Comparison of ENCODE assay signal across 16 cellular contexts in the genomic region with DNA sequence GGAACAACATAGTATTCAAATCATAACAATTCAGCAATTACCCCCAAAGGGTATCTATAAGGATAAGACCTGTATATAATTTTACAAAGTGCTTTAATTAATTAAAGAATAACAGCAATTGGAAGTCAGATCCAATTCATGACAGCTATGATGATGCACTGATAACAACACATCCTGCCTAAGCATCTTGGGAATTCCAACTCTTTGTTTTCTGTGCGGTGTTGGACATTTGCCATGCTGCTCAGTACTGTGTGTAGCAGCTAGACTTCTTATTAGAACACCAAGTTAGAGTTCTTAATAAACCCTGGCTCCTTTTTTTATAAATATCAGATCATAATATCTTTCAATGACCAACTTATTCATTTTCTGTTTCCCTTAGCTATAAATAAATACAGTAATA.
DNase-seq lines count a peak whose midpoint lies in the region; ATAC-seq and TF ChIP-seq lines count a peak whose summit lies in the region.
"Had no signal": no experiment of that assay in that cellular context is flagged by ENCODE, and none has a peak within 500 bp of the region (broad histone marks: within the 10 kb centered on the region; RNA-seq: fewer than 3 reads in every experiment).

No MANE protein-coding gene starts in this region.

- H3K9me3 ChIP-seq in thyroid gland (no peaks in the 10 kb centered on the region), SJCRH30 (replicated peaks) (no peaks in the 10 kb centered on the region)

- H3K36me3 ChIP-seq in thyroid gland (no peaks in the 10 kb centered on the region), SJCRH30 (no peaks in the 10 kb centered on the region)

- no peak for TF ChIP-seq CTCF in cardiac fibroblast (IDR thresholded peaks at IDR 0.05; ENCODE audit: low read depth, low read length)
- TF ChIP-seq CTCF in thyroid gland (IDR thresholded peaks at IDR 0.05): no peak
- no peak for TF ChIP-seq CTCF in GM13977 (IDR thresholded peaks at IDR 0.05; ENCODE audit: extremely low read depth, insufficient read depth, missing control alignments)

- H3K27me3 ChIP-seq in thyroid gland (no peaks in the 10 kb centered on the region), SJCRH30 (no peaks in the 10 kb centered on the region; the same call in 1 of the 2 replicates)

- H3K4me1 ChIP-seq in thyroid gland: peaks cover 0 to 8% of the 10 kb centered on the region in 2 donors
- peaks cover 10% of the 10 kb centered on the region for H3K4me1 ChIP-seq in SJCRH30

- in situ Hi-C loops in GM13977 (cut with MboI; ENCODE audit: low pct_unique_long_range_greater_than_20kb, low sequenced_read_pairs, unreplicated experiment): no loop called here

- H3K27ac ChIP-seq in thyroid gland: no peak overlapping the region
- H3K27ac ChIP-seq in SJCRH30: no peak overlapping the region
- H3K27ac ChIP-seq: KMS-11 had no signal

- DNase-seq in left ventricle myocardium superior (no peak), cardiac septum (ENCODE audit: low spot score) (no peak), cardiac fibroblast (ENCODE audit: low read depth in 2 of 2) (peak; percentile 66 to 73), hepatic stellate cell (ENCODE audit: low spot score) (peak; percentile 9), thyroid gland (peak; percentile 8 to 14), SJCRH30 (no peak), GM13977 (ENCODE audit: low spot score) (no peak)
- DNase-seq: activated CD4-positive, CD25-positive, alpha-beta regulatory T cell treated with anti-CD3 and anti-CD28 coated beads, Interleukin-2, amount 50 U/mL, for 72 hours; activated CD8-positive, alpha-beta memory T cell treated with anti-CD3 and anti-CD28 coated beads, Interleukin-2, amount 10 ng/mL, durations not matched to agents 7 days and 5 days; hippocampal formation; left cardiac atrium; posterior cingulate gyrus; Right ventricle myocardium superior; stimulated activated CD4-positive, alpha-beta T cell treated with anti-CD3 and anti-CD28 coated beads, Interleukin-12 subunit alpha, Interleukin-12 subunit beta, amount 100 ng/mL, for 4 hours had no signal

- 42 to 58% methylated on average over 1 of the region's 1 CpG for WGBS in thyroid gland, 2 donors

- intact Hi-C loops in left ventricle myocardium superior (cut with micrococcal nuclease): no loop called here
- intact Hi-C loops in cardiac septum (cut with DNase I): no loop called here
- intact Hi-C loops in thyroid gland (cut with DNase I): no loop called here

- ATAC-seq in left ventricle myocardium superior (peak; percentile 29), GM21786 (IDR thresholded peaks at IDR 0.05; ENCODE audit: unreplicated experiment) (no peak)
- ATAC-seq: activated CD8-positive, alpha-beta memory T cell treated with anti-CD3 and anti-CD28 coated beads, Interleukin-2, amount 10 ng/mL, durations not matched to agents 7 days and 5 days; left cardiac atrium had no signal

- H3K4me3 ChIP-seq in cardiac fibroblast (replicated peaks in 1 of 2; ENCODE audit: low read depth in 2 of 2, low read length in 2 of 2) (no peak overlapping the region), thyroid gland (replicated peaks in 1 of 3) (no peak overlapping the region), SJCRH30 (no peak overlapping the region)

- TF ChIP-seq POLR2A in thyroid gland (IDR thresholded peaks at IDR 0.05): no peak

Comparison
In these comparisons a context has a peak if more than half of its experiments do, and no peak if none do; other contexts are left out.
1. DNase-seq: peak in cardiac fibroblast (2 of 2), hepatic stellate cell (single experiment) and thyroid gland (2 of 2); none in left ventricle myocardium superior (single experiment), cardiac septum (single experiment), SJCRH30 (0 of 2) and GM13977 (single experiment).